ENCODE assay signal across 21 cellular contexts in the genomic region with DNA sequence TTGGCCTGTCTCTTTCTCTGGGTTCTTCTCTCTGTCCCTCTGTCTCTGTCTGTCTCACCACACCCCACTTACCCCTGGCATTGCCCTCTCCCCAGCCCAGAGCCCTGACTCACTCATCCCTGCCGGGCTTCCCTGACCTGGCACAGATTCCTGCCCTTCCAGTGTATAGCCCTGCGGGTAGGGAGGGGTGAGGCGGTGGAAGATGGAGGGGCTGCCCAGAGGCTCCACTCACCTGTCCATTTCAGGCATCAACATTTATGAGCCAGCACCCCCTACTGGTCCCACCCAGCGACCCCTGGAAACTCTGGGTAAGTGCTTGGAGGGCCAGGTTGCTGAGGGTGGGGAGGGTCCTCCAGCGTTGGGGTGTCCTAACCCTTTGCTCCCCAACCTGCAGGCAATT. TPM values are rescaled to one million over a fixed set of nuclear protein-coding genes. Genes with fewer than 3 reads are reported as not detected.
DNase-seq lines count a peak whose midpoint lies in the region; ATAC-seq, FAIRE-seq and TF ChIP-seq lines count a peak whose summit lies in the region.
"Had no signal": no experiment of that assay in that cellular context is flagged by ENCODE, and none has a peak within 500 bp of the region (broad histone marks: within the 10 kb centered on the region; RNA-seq: fewer than 3 reads in every experiment).

No MANE protein-coding gene starts in this region.

- intact Hi-C loops in A673 (cut with micrococcal nuclease; ENCODE audit: unreplicated experiment), result no loop called here

- H3K4me1 ChIP-seq in A673 (ENCODE audit: insufficient read depth, low read length, poor library complexity, severe bottlenecking), result no peaks in the 10 kb centered on the region
- H3K4me1 ChIP-seq in mesenchymal stem cell (ENCODE audit: control insufficient read depth, insufficient read depth, low read depth, low read length), result peaks cover 25% of the 10 kb centered on the region
- H3K4me1 ChIP-seq: SJSA1 had no signal

- no peak overlapping the region for H4K91ac ChIP-seq in mesenchymal stem cell (ENCODE audit: low read length)

- 46% methylated on average over 2 of the region's 5 CpGs for WGBS in mesenchymal stem cell

- H3K4me3 ChIP-seq in A673 (ENCODE audit: low read depth, low read length, poor library complexity, severe bottlenecking), result no peak overlapping the region
- no peak overlapping the region for H3K4me3 ChIP-seq in mesenchymal stem cell (ENCODE audit: insufficient read depth in 1 of 2, low read depth in 1 of 2, low read length in 2 of 2)
- H3K4me3 ChIP-seq: right atrium auricular region, SJSA1 had no signal

- peak overlapping the region; percentile 67 for H3K4me3 Mint-ChIP-seq in WTC11

- no peak overlapping the region for H2AK5ac ChIP-seq in mesenchymal stem cell (ENCODE audit: low read length, severe bottlenecking)

- no peak overlapping the region for H2BK12ac ChIP-seq in mesenchymal stem cell (ENCODE audit: low read length in 2 of 2)

- no peaks in the 10 kb centered on the region for H3K9me3 Mint-ChIP-seq in WTC11
- H3K9me3 Mint-ChIP-seq: nephron had no signal

- H3K79me1 ChIP-seq in mesenchymal stem cell (replicated peaks; ENCODE audit: low read length, poor library complexity, severe bottlenecking), result no peaks in the 10 kb centered on the region

- POLR2A ChIA-PET in A673 (lab: Charles Lee; ENCODE audit: low non-redundant PET) (no interaction called here), WTC11 (lab: Charles Lee) (no interaction called here)

- no peaks in the 10 kb centered on the region for H3K36me3 Mint-ChIP-seq in WTC11

- TF ChIP-seq CTCF in A673 (conservative IDR thresholded peaks at IDR 0.05; ENCODE audit: low read depth, low read length), result 0 out of 2 replicates have a peak, but pooled peaks have one; percentile 12
- TF ChIP-seq CTCF in WTC11 (IDR thresholded peaks at IDR 0.05), result no peak

- H2BK15ac ChIP-seq in mesenchymal stem cell (ENCODE audit: low read depth, poor library complexity, severe bottlenecking), result no peak overlapping the region

- no peak overlapping the region for H3K27ac ChIP-seq in A673 (ENCODE audit: low read depth, low read length, poor library complexity, severe bottlenecking)
- no peak overlapping the region for H3K27ac ChIP-seq in mesenchymal stem cell (ENCODE audit: low read length, poor library complexity, severe bottlenecking)
- H3K27ac ChIP-seq: right atrium auricular region, SJSA1 had no signal

- H3K27ac Mint-ChIP-seq in WTC11, result no peak overlapping the region

- no peak overlapping the region for H2BK5ac ChIP-seq in mesenchymal stem cell (ENCODE audit: low read depth, low read length, poor library complexity, severe bottlenecking)

- H3K9me3 ChIP-seq in A673 (ENCODE audit: low read depth, low read length, poor library complexity, severe bottlenecking) (no peaks in the 10 kb centered on the region), mesenchymal stem cell (ENCODE audit: control insufficient read depth, low read length) (no peaks in the 10 kb centered on the region)
- H3K9me3 ChIP-seq: right atrium auricular region, SJSA1 had no signal

- DNase-seq in A673 (ENCODE audit: low spot score) (no peak), H54 (ENCODE audit: insufficient read length, low spot score) (peak; percentile 81), WTC11 (ENCODE audit: low spot score) (peak; percentile 53), kidney tubule cell (ENCODE audit: low spot score) (peak; percentile 20), mesenchymal stem cell (no peak)
- no peak for DNase-seq in activated CD8-positive, alpha-beta memory T cell treated with anti-CD3 and anti-CD28 coated beads, Interleukin-2, amount 50 U/mL, for 48 hours
- DNase-seq: activated gamma-delta T cell; AML-193; dermis blood vessel endothelial cell; DMS153; NCI-H1048; NK-92 treated with Interleukin-12 subunit alpha and Interleukin-12 subunit beta, amount 100 ng/mL, for 24 hours had no signal

- H3K27me3 ChIP-seq in A673 (replicated peaks; ENCODE audit: insufficient read depth, low read depth, low read length, poor library complexity), result peaks cover 44% of the 10 kb centered on the region
- H3K27me3 ChIP-seq in mesenchymal stem cell (ENCODE audit: control insufficient read depth in 1 of 2, insufficient read depth in 1 of 2, low read length in 2 of 2), result peaks cover 62 to 74% of the 10 kb centered on the region in 2 experiments

- no peak overlapping the region for H4K8ac ChIP-seq in mesenchymal stem cell (ENCODE audit: low read length)

- H3K18ac ChIP-seq in mesenchymal stem cell (ENCODE audit: low read depth in 1 of 2, low read length in 2 of 2), result no peak overlapping the region

- no peak overlapping the region for H3K4ac ChIP-seq in mesenchymal stem cell (ENCODE audit: low read depth in 1 of 2, low read length in 2 of 2)

- no peak overlapping the region for H3K4me2 ChIP-seq in mesenchymal stem cell (ENCODE audit: low read length, poor library complexity, severe bottlenecking)

- H3K36me3 ChIP-seq in A673 (ENCODE audit: insufficient read depth, low read length, poor library complexity, severe bottlenecking) (no peaks in the 10 kb centered on the region), mesenchymal stem cell (ENCODE audit: control insufficient read depth in 1 of 2, insufficient read depth in 2 of 2, low read depth in 1 of 2, low read length in 2 of 2) (no peaks in the 10 kb centered on the region)
- H3K36me3 ChIP-seq: right atrium auricular region, SJSA1 had no signal

- CTCF ChIA-PET in A673 (lab: Charles Lee) (no interaction called here), WTC11 (lab: Charles Lee) (interaction anchor here (1.1 to 5.1 kb wide), 6 partner anchors 9 to 206 kb away, joined by 3 to 26 read pairs (median 6); no protein-coding TSS in a partner anchor)

- H3K14ac ChIP-seq in mesenchymal stem cell (ENCODE audit: low read length in 2 of 2), result no peak overlapping the region

- peaks cover 68% of the 10 kb centered on the region for H3K27me3 Mint-ChIP-seq in WTC11 (ENCODE audit: low read depth)

- BruUV-seq in A673 (replicated peaks; lab: Mats Ljungman, UMichigan), result no TSS peak

- FAIRE-seq in H54 (lab: Jason Lieb, UNC), result no peak
- FAIRE-seq: astrocyte had no signal

- ATAC-seq in WTC11 (no peak), HG03135 (IDR thresholded peaks at IDR 0.05; ENCODE audit: unreplicated experiment) (no peak), GM19351 (IDR thresholded peaks at IDR 0.05; ENCODE audit: unreplicated experiment) (no peak)

- TF ChIP-seq POLR2A in H54 (IDR thresholded peaks at IDR 0.05; ENCODE audit: low read depth, low read length), result no peak

- H2AFZ ChIP-seq in mesenchymal stem cell (ENCODE audit: low read depth, low read length), result no peak overlapping the region

- H3K4me1 Mint-ChIP-seq in WTC11, result peaks cover 22% of the 10 kb centered on the region

- no peak overlapping the region for H3K23ac ChIP-seq in mesenchymal stem cell (ENCODE audit: low read length in 2 of 2)

- H2BK120ac ChIP-seq in mesenchymal stem cell (ENCODE audit: low read depth, low read length), result no peak overlapping the region

- H3K9ac ChIP-seq in mesenchymal stem cell (ENCODE audit: low read length), result no peak overlapping the region

TF ChIP-seq in WTC11, 78 proteins besides CTCF, POLR2A, EP300 and RAD21:
- TF ChIP-seq, protein P1, sequence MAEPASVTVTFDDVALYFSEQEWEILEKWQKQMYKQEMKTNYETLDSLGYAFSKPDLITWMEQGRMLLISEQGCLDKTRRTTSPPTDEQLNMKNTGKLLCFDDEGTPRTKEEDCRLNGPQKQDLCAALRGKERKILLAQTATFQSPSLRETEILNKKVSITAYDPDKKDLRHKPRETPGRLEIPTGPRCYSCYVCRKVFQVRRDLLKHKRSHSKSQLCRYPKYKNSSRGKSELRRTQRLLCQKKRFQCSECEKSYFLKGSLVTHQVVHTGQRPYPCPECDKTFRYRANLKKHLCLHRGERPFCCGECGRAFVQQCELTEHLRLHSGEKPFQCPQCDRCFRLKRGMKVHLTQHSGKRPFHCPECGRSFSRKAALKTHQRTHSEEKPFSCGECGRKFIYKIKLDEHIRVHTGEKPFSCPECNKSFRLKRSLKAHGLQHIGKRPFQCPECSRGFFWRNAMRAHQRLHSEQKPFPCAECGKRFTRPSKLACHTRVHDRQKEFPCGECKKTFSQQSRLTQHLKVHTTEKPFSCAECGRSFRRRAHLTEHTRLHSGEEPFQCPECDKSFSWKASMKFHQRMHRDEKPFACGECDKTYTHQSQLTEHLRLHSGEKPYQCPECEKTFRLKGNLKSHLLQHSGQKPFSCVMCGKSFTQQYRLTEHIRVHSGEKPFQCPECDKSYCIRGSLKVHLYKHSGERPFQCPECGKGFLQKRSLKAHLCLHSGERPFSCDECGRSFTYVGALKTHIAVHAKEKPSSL (CRISPR knock-in tag; conservative IDR thresholded peaks at IDR 0.05), result no peak
- peak; percentile 56 for TF ChIP-seq ZNF121 (CRISPR knock-in tag; IDR thresholded peaks at IDR 0.05)

RNA-seq across cellular contexts. Expression of a gene that starts 1.0 kb away (rescaled TPM):
- total RNA-seq in A673 (2021), result not detected in 2 replicates
- 2.0 to 2.5 TPM (median 2.2 TPM) in 3 replicates for total RNA-seq in WTC11 (2021)
- not detected for polyA plus RNA-seq in mesenchymal stem cell (2013, experiment 1 of 2)
- not detected for polyA plus RNA-seq in mesenchymal stem cell (2013, experiment 2 of 2)
- total RNA-seq: astrocyte, dermis blood vessel endothelial cell, fibroblast of villous mesenchyme, right atrium auricular region, SJSA1 had no signal

RNA-seq across cellular contexts. Expression of a gene that starts 6.3 kb away (rescaled TPM):
- not detected in 2 replicates for total RNA-seq in A673 (2021)
- total RNA-seq in WTC11 (2021), result 0.37 to 1.1 TPM (median 0.77 TPM) in 3 replicates
- polyA plus RNA-seq in mesenchymal stem cell (2013, experiment 1 of 2), result not detected
- polyA plus RNA-seq in mesenchymal stem cell (2013, experiment 2 of 2), result not detected
- total RNA-seq: astrocyte, dermis blood vessel endothelial cell, fibroblast of villous mesenchyme, lower leg skin, right atrium auricular region, SJSA1 had no signal
- polyA plus RNA-seq: thymus had no signal

RNA-seq across cellular contexts. Expression of a gene that starts 47.0 kb away (rescaled TPM):
- not detected in 2 replicates for total RNA-seq in A673 (2021)
- total RNA-seq in WTC11 (2021), result not detected in 3 replicates
- not detected for polyA plus RNA-seq in mesenchymal stem cell (2013, experiment 1 of 2)
- polyA plus RNA-seq in mesenchymal stem cell (2013, experiment 2 of 2), result not detected
- total RNA-seq: astrocyte, dermis blood vessel endothelial cell, fibroblast of villous mesenchyme, lower leg skin, right atrium auricular region, SJSA1 had no signal

RNA-seq across cellular contexts. Expression of a gene that starts 50.8 kb away (rescaled TPM):
- total RNA-seq in A673 (2021) (not detected in 2 replicates), WTC11 (2021) (not detected in 3 replicates)
- not detected for polyA plus RNA-seq in mesenchymal stem cell (2013, experiment 1 of 2)
- polyA plus RNA-seq in mesenchymal stem cell (2013, experiment 2 of 2), result not detected
- total RNA-seq: astrocyte, dermis blood vessel endothelial cell, fibroblast of villous mesenchyme, lower leg skin, right atrium auricular region, SJSA1 had no signal

Comparison
In these comparisons a context has a peak if more than half of its experiments do, and no peak if none do; other contexts are left out.
1. DNase-seq: peak in H54 (single experiment), WTC11 (single experiment) and kidney tubule cell (single experiment); none in A673 (single experiment), activated CD8-positive, alpha-beta memory T cell treated with anti-CD3 and anti-CD28 coated beads, Interleukin-2, amount 50 U/mL, for 48 hours (single experiment) and mesenchymal stem cell (single experiment).